18 cellular contexts compared by ENCODE assay signal in genomic region chr20:14062786-14063185, GRCh38.
DNase-seq lines count a peak whose midpoint lies in the region; ATAC-seq and TF ChIP-seq lines count a peak whose summit lies in the region.
"Had no signal": no experiment of that assay in that cellular context is flagged by ENCODE, and none has a peak within 500 bp of the region (broad histone marks: within the 10 kb centered on the region; RNA-seq: fewer than 3 reads in every experiment).

No MANE protein-coding gene starts in this region.

- H3K4me1 ChIP-seq in RWPE2 (ENCODE audit: insufficient read depth, poor library complexity, severe bottlenecking), result no peaks in the 10 kb centered on the region
- H3K4me1 ChIP-seq: ascending aorta, BLaER1 had no signal

- intact Hi-C loops in left ventricle myocardium superior (cut with micrococcal nuclease), result no loop called here

- no peaks in the 10 kb centered on the region for H3K9me3 ChIP-seq in RWPE2 (ENCODE audit: severe bottlenecking)
- H3K9me3 ChIP-seq: ascending aorta, BLaER1 had no signal

- H3K36me3 ChIP-seq in RWPE2 (ENCODE audit: low read depth), result no peaks in the 10 kb centered on the region
- H3K36me3 ChIP-seq: ascending aorta, BLaER1 had no signal

- no peak for TF ChIP-seq CTCF in RWPE2 (IDR thresholded peaks at IDR 0.05; ENCODE audit: poor library complexity, severe bottlenecking)

- DNase-seq in LHCN-M2 (ENCODE audit: low read depth) (peak; percentile 66), RWPE2 (ENCODE audit: low spot score) (no peak), fibroblast of gingiva (ENCODE audit: low read depth) (peak; percentile 27), non-pigmented ciliary epithelial cell (ENCODE audit: low read depth) (peak; percentile 45), left ventricle myocardium superior (no peak), HuH-7.5 (ENCODE audit: low spot score) (no peak)
- DNase-seq in activated CD4-positive, alpha-beta T cell treated with anti-CD3 and anti-CD28 coated beads, Interleukin-2, amount 50 U/mL, for 4 hours, result no peak
- DNase-seq: activated CD4-positive, alpha-beta memory T cell treated with anti-CD3 and anti-CD28 coated beads for 36 hours; activated naive CD4-positive, alpha-beta T cell treated with anti-CD3 and anti-CD28 coated beads for 36 hours; cortex of kidney; DMS 273 treated with DMSO at 0.1 percent for 48 hours; HFFc6; NCI-H146; NCI-H446; retina had no signal

- no peak overlapping the region for H3K27ac ChIP-seq in RWPE2 (ENCODE audit: poor library complexity, severe bottlenecking)
- H3K27ac ChIP-seq: ascending aorta, BLaER1 had no signal

- H3K27me3 ChIP-seq in RWPE2 (ENCODE audit: insufficient read depth, poor library complexity, severe bottlenecking), result no peaks in the 10 kb centered on the region
- H3K27me3 ChIP-seq: ascending aorta, BLaER1 had no signal

- H3K4me3 ChIP-seq in RWPE2 (ENCODE audit: severe bottlenecking), result no peak overlapping the region
- H3K4me3 ChIP-seq: ascending aorta, BLaER1 had no signal

- ATAC-seq in RWPE2 (ENCODE audit: low read depth) (peak; percentile 52; the same call in 2 of the 3 replicates), left ventricle myocardium superior (no peak)
- ATAC-seq: stimulated activated memory B cell treated with anti-CD40 and anti-IgM and Interleukin-4, amounts not matched to agents 10 μg/mL and 1 μg/mL and 100 μg/mL, for 72 hours had no signal

Comparison
In these comparisons a context has a peak if more than half of its experiments do, and no peak if none do; other contexts are left out.
1. DNase-seq: peak in LHCN-M2 (single experiment), fibroblast of gingiva (single experiment) and non-pigmented ciliary epithelial cell (single experiment); none in RWPE2 (single experiment), activated CD4-positive, alpha-beta T cell treated with anti-CD3 and anti-CD28 coated beads, Interleukin-2, amount 50 U/mL, for 4 hours (0 of 2), left ventricle myocardium superior (single experiment) and HuH-7.5 (single experiment).